In genomic region chr1:216866714-216867113, GRCh38 we compare ENCODE assay signal across 2 cellular contexts.
TF ChIP-seq lines count a peak whose summit lies in the region.

No MANE protein-coding gene starts in this region.

TF ChIP-seq in HepG2, 621 proteins besides CTCF, POLR2A, EP300 and RAD21 (continued from another document):
- no peak for TF ChIP-seq POLR2AphosphoS5 (IDR thresholded peaks at IDR 0.05; ENCODE audit: low read depth, low read length)
- no peak for TF ChIP-seq ZNF605 (CRISPR knock-in tag; IDR thresholded peaks at IDR 0.05)
- no peak for TF ChIP-seq ZNF557 (CRISPR knock-in tag; IDR thresholded peaks at IDR 0.05)
- no peak for TF ChIP-seq ZNF276 (CRISPR knock-in tag; IDR thresholded peaks at IDR 0.05; ENCODE audit: low read depth)
- TF ChIP-seq U2AF2 (IDR thresholded peaks at IDR 0.05; ENCODE audit: low read depth, low read length): no peak
- no peak for TF ChIP-seq NFRKB (IDR thresholded peaks at IDR 0.05)

TF ChIP-seq in K562, 482 proteins besides CTCF, POLR2A, EP300 and RAD21 (continued from another document):
- TF ChIP-seq MTA1 (IDR thresholded peaks at IDR 0.05; ENCODE audit: borderline replicate concordance) (no peak), BACH1 (tag; IDR thresholded peaks at IDR 0.05) (no peak), GATAD2B (IDR thresholded peaks at IDR 0.05; ENCODE audit: borderline replicate concordance) (no peak), ZNF316 (IDR thresholded peaks at IDR 0.05) (peak; percentile 72)
